30 cellular contexts compared by ENCODE assay signal in the genomic region with DNA sequence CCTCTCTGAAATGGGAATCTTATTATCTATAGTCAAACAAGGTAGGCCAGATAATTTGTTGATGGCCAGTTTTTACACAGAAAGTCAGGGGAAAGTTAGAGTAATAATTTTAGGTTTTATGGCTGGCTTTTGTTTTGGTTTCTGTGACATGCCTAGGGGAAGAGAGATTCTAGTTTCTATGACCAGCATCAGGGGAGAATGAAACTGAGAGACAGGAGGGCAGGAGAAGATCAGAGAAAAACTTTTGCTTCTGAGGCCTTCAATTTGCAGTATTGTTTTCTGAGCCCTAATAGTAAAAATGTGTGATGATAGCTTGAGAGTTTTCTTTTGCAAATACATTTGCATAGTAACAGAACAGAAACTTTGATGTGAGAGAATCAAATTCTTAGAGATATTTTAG.
DNase-seq lines count a peak whose midpoint lies in the region; ATAC-seq and TF ChIP-seq lines count a peak whose summit lies in the region.
"Had no signal": no experiment of that assay in that cellular context is flagged by ENCODE, and none has a peak within 500 bp of the region (broad histone marks: within the 10 kb centered on the region; RNA-seq: fewer than 3 reads in every experiment).

No MANE protein-coding gene starts in this region.

- no peaks in the 10 kb centered on the region for H3K27me3 ChIP-seq in OCI-LY3 (ENCODE audit: low read depth, low read length)
- H3K27me3 ChIP-seq in right lobe of liver: no peaks in the 10 kb centered on the region
- no peaks in the 10 kb centered on the region for H3K27me3 ChIP-seq in Peyer's patch
- H3K27me3 ChIP-seq: esophagus muscularis mucosa, hepatocyte, spleen, upper lobe of right lung had no signal

- H3K4me3 ChIP-seq in OCI-LY3 (ENCODE audit: low read length) (no peak overlapping the region), right lobe of liver (no peak overlapping the region), Peyer's patch (no peak overlapping the region)
- H3K4me3 ChIP-seq: esophagus muscularis mucosa, hepatocyte, spleen, upper lobe of right lung had no signal

- no peak for DNase-seq in stimulated activated CD4-positive, alpha-beta T cell treated with anti-CD3 and anti-CD28 coated beads, Interleukin-4, amount 100 ng/mL, for 24 hours
- DNase-seq in right lobe of liver (no peak), Peyer's patch (no peak), NCI-H1694 (lab: John Stamatoyannopoulos, UW) (no peak)
- DNase-seq: ACHN; activated effector memory CD4-positive, alpha-beta T cell treated with anti-CD3 and anti-CD28 coated beads, Interleukin-2, amount 50 U/mL, for 16 hours; activated naive CD8-positive, alpha-beta T cell treated with anti-CD3 and anti-CD28 coated beads for 36 hours; caudate nucleus; DMS153; endodermal cell; foreskin melanocyte; HCEC 1CT; left cardiac atrium; mammary epithelial cell; NCI-H1436 treated with DMSO at 0.1 percent for 48 hours; NCI-H446; NCI-H774; nephron progenitor cell; right cardiac atrium; spleen; T-helper 17 cell; upper lobe of right lung had no signal

- H2AFZ ChIP-seq in OCI-LY3 (ENCODE audit: low read depth, low read length): peak overlapping the region; percentile 46; the same call in 1 of the 2 replicates
- H2AFZ ChIP-seq: hepatocyte, parathyroid adenoma had no signal

- no peaks in the 10 kb centered on the region for H4K20me1 ChIP-seq in OCI-LY3 (ENCODE audit: insufficient read depth, low read length)

- H3K9me3 ChIP-seq in OCI-LY3 (ENCODE audit: insufficient read depth, low read length) (no peaks in the 10 kb centered on the region), right lobe of liver (no peaks in the 10 kb centered on the region), Peyer's patch (no peaks in the 10 kb centered on the region)
- H3K9me3 ChIP-seq: esophagus muscularis mucosa, spleen, upper lobe of right lung had no signal

- no peaks in the 10 kb centered on the region for H3K79me2 ChIP-seq in OCI-LY3 (ENCODE audit: low read length)
- H3K79me2 ChIP-seq: hepatocyte, parathyroid adenoma had no signal

- no peak for TF ChIP-seq POLR2A in right lobe of liver (IDR thresholded peaks at IDR 0.05)
- no peak for TF ChIP-seq POLR2A in Peyer's patch (IDR thresholded peaks at IDR 0.05)

- no peak for TF ChIP-seq CTCF in OCI-LY3 (IDR thresholded peaks at IDR 0.05; ENCODE audit: low read depth, low read length)
- TF ChIP-seq CTCF in right lobe of liver (IDR thresholded peaks at IDR 0.05): no peak
- TF ChIP-seq CTCF in Peyer's patch (IDR thresholded peaks at IDR 0.05): no peak

- H3K9ac ChIP-seq in OCI-LY3 (ENCODE audit: low read length): no peak overlapping the region
- H3K9ac ChIP-seq: KMS-11, parathyroid adenoma had no signal

- H3K27ac ChIP-seq in OCI-LY3 (ENCODE audit: low read length) (no peak overlapping the region; the same call in 1 of the 2 replicates), right lobe of liver (no peak overlapping the region), Peyer's patch (no peak overlapping the region)
- H3K27ac ChIP-seq: esophagus muscularis mucosa, KMS-11, parathyroid adenoma, spleen, upper lobe of right lung had no signal

- intact Hi-C loops in right lobe of liver (cut with DNase I): no loop called here

- H3K4me1 ChIP-seq in OCI-LY3 (ENCODE audit: low read length): peaks cover 15% of the 10 kb centered on the region
- no peaks in the 10 kb centered on the region for H3K4me1 ChIP-seq in right lobe of liver
- peaks cover 0 to 4% (median 0%) of the 10 kb centered on the region in 4 donors for H3K4me1 ChIP-seq in Peyer's patch
- H3K4me1 ChIP-seq: parathyroid adenoma, spleen, upper lobe of right lung had no signal

- peak overlapping the region; percentile 5; the same call in 1 of the 2 replicates for H3K4me2 ChIP-seq in OCI-LY3 (ENCODE audit: low read length)
- H3K4me2 ChIP-seq: hepatocyte, KMS-11 had no signal

- ATAC-seq in GM18858 (IDR thresholded peaks at IDR 0.05; ENCODE audit: unreplicated experiment) (peak; percentile 77), GM21526 (IDR thresholded peaks at IDR 0.05; ENCODE audit: low FRiP score, unreplicated experiment) (peak; percentile 67), HG02981 (IDR thresholded peaks at IDR 0.05; ENCODE audit: unreplicated experiment) (peak; percentile 62), right lobe of liver (no peak)
- ATAC-seq: left cardiac atrium, right cardiac atrium, T-helper 17 cell, upper lobe of right lung had no signal

- no peaks in the 10 kb centered on the region for H3K36me3 ChIP-seq in OCI-LY3 (replicated peaks; ENCODE audit: low read depth, low read length)
- no peaks in the 10 kb centered on the region for H3K36me3 ChIP-seq in right lobe of liver
- H3K36me3 ChIP-seq in Peyer's patch: no peaks in the 10 kb centered on the region
- H3K36me3 ChIP-seq: esophagus muscularis mucosa, spleen, upper lobe of right lung had no signal

Comparison
In these comparisons a context has a peak if more than half of its experiments do, and no peak if none do; other contexts are left out.
1. ATAC-seq: peak in GM18858 (single experiment), GM21526 (single experiment) and HG02981 (single experiment); none in right lobe of liver (0 of 4).